Comparison of ENCODE assay signal across 12 cellular contexts in the genomic region with DNA sequence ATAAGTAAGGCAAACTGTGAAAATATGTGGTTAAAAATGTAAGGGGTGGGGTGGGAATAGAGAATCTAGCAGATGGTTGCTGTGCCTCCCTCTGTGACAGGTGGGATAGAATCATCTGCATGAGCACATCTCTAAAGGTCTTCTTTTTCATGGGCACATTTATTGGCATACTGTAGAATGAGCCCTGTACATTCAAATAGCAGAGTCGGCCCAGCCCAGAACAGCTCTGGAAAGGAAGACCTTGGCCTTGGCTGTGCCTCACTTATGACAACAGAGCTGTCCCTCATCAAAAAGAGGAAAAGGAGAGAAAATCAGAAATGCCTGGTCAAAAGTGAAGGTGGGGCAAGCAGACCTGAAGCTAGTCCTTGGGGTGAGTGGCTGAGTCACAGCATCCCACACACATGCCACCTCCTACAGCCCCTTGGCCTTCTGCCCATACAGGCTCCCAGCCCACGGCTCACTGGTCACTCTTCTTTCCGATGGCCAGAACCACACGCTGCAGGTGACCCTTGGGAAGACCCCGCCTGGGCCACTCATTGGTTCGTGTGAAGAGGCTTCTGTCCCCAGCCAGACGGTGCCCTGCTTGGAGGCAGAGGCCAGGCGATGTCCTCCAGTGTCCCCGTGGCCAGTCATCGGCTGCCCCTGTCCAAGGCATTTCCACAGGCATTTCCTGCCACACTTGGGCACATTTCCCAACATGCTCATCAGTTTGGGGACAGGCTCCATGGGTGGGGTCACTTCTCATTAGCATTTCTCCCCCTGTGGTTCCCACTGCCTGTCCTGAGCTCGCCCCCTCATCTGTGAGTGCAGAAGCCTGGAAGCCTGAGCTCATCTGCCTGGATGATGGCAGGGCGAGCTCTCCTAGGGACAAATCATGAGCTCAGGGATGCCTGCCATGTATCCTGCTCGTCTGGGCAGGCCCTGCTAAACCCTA.
DNase-seq lines count a peak whose midpoint lies in the region; TF ChIP-seq lines count a peak whose summit lies in the region.
"Had no signal": no experiment of that assay in that cellular context is flagged by ENCODE, and none has a peak within 500 bp of the region (broad histone marks: within the 10 kb centered on the region; RNA-seq: fewer than 3 reads in every experiment).

No MANE protein-coding gene starts in this region.

- H3K9me3 ChIP-seq in smooth muscle cell (replicated peaks; ENCODE audit: low read depth), result no peaks in the 10 kb centered on the region

- 78% methylated on average over 13 of the region's 13 CpGs for WGBS in smooth muscle cell (ENCODE audit: low lambda C conversion rate)

- H3K36me3 ChIP-seq in smooth muscle cell (ENCODE audit: low read depth), result no peaks in the 10 kb centered on the region

- H4K20me1 ChIP-seq in smooth muscle cell (ENCODE audit: low read depth), result no peaks in the 10 kb centered on the region

- no peak for TF ChIP-seq CTCF in epithelial cell of esophagus (IDR thresholded peaks at IDR 0.05; ENCODE audit: insufficient read depth, low read depth, low read length, missing control alignments)
- TF ChIP-seq CTCF in smooth muscle cell (IDR thresholded peaks at IDR 0.05; ENCODE audit: borderline replicate concordance, insufficient read depth, poor library complexity, severe bottlenecking), result no peak

- H3K9ac ChIP-seq in smooth muscle cell (ENCODE audit: low read depth), result no peak overlapping the region

- no peak overlapping the region for H3K4me2 ChIP-seq in smooth muscle cell

- H2AFZ ChIP-seq in smooth muscle cell (ENCODE audit: low read depth), result no peak overlapping the region

- no peak overlapping the region for H3K4me3 ChIP-seq in epithelial cell of esophagus (ENCODE audit: low read length)
- H3K4me3 ChIP-seq in smooth muscle cell, result no peak overlapping the region

- no peaks in the 10 kb centered on the region for H3K4me1 ChIP-seq in smooth muscle cell (ENCODE audit: low read depth)

- no peaks in the 10 kb centered on the region for H3K79me2 ChIP-seq in smooth muscle cell (ENCODE audit: low read depth)

- H3F3A ChIP-seq in smooth muscle cell (ENCODE audit: low read depth), result no peaks in the 10 kb centered on the region

- H3K27ac ChIP-seq in smooth muscle cell (ENCODE audit: low read depth), result no peak overlapping the region
- H3K27ac ChIP-seq: C4-2B had no signal

- DNase-seq in ELR (ENCODE audit: low read depth), result peak; percentile 69
- peak; percentile 37 for DNase-seq in NCI-H1694 (lab: John Stamatoyannopoulos, UW)
- peak; percentile 58 for DNase-seq in epithelial cell of esophagus (ENCODE audit: low read depth)
- DNase-seq in myocyte (ENCODE audit: low read depth), result peak; percentile 81
- no peak for DNase-seq in smooth muscle cell (lab: John Stamatoyannopoulos, UW; ENCODE audit: unreplicated experiment)
- DNase-seq in HUDEP-2 (lab: John Stamatoyannopoulos, UW; ENCODE audit: unreplicated experiment in 76 of 76), result no peak
- DNase-seq in islet precursor cell, result no peak
- DNase-seq in GM19238 (ENCODE audit: insufficient read length, low spot score), result no peak
- DNase-seq: activated CD4-positive, alpha-beta memory T cell treated with anti-CD3 and anti-CD28 coated beads for 36 hours; activated naive CD4-positive, alpha-beta T cell; NCI-H1092 had no signal

- no peaks in the 10 kb centered on the region for H3K27me3 ChIP-seq in smooth muscle cell (ENCODE audit: low read depth)

Comparison
In these comparisons a context has a peak if more than half of its experiments do, and no peak if none do; other contexts are left out.
1. DNase-seq: peak in ELR (single experiment), NCI-H1694 (single experiment), epithelial cell of esophagus (single experiment) and myocyte (single experiment); none in smooth muscle cell (single experiment), HUDEP-2 (0 of 76), islet precursor cell (single experiment) and GM19238 (single experiment).